16 cellular contexts compared by ENCODE assay signal in the genomic region with DNA sequence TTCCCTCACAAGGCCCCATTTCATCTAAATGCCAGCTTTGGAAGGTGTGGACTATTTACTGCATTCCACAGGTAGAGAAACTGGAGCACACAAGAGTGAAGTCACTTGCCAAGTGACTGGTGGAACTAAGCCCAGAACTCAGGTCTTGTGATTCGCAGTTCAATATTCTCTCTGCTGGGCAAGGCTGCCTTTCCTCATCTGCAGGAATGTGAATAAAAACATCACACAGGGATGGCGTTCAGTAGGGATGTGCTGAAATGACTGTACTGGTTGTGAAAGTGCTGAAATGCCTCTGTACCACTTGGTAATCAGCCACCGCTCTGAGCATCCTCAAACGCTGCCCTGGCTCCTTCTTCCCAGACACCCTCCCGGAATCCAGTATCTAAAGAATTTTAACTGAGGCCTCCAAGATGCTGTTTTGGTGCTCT.
A peak's percentile ranks its signal among the peaks of the same experiment; 100 is the strongest.
DNase-seq lines count a peak whose midpoint lies in the region; ATAC-seq and TF ChIP-seq lines count a peak whose summit lies in the region.
"Had no signal": no experiment of that assay in that cellular context is flagged by ENCODE, and none has a peak within 500 bp of the region (broad histone marks: within the 10 kb centered on the region; RNA-seq: fewer than 3 reads in every experiment).

No MANE protein-coding gene starts in this region.

- no peak overlapping the region for H3K27ac ChIP-seq in RWPE2 (ENCODE audit: poor library complexity, severe bottlenecking)
- peak overlapping the region; percentile 54 for H3K27ac ChIP-seq in osteoblast (ENCODE audit: low read depth, low read length)
- H3K27ac ChIP-seq: spleen, uterus had no signal

- peak overlapping the region; percentile 39 for H3K4me2 ChIP-seq in osteoblast (ENCODE audit: insufficient read depth, low read length)

- ATAC-seq in RWPE2 (ENCODE audit: low read depth), result peak; percentile 45; the same call in 2 of the 3 replicates
- ATAC-seq in HG02981 (IDR thresholded peaks at IDR 0.05; ENCODE audit: unreplicated experiment), result no peak
- ATAC-seq: activated naive CD4-positive, alpha-beta T cell treated with anti-CD3 and anti-CD28 coated beads, Interleukin-2, amount 50 U/mL, for 72 hours; effector memory CD8-positive, alpha-beta T cell; naive thymus-derived CD8-positive, alpha-beta T cell; T-helper 17 cell had no signal

- H3K4me1 ChIP-seq in RWPE2 (ENCODE audit: insufficient read depth, poor library complexity, severe bottlenecking) (no peaks in the 10 kb centered on the region), osteoblast (ENCODE audit: insufficient read depth, low read length) (peaks cover 28% of the 10 kb centered on the region)
- H3K4me1 ChIP-seq: uterus had no signal

- no peaks in the 10 kb centered on the region for H3K79me2 ChIP-seq in osteoblast (ENCODE audit: insufficient read depth, low read length)

- TF ChIP-seq CTCF in BJ (IDR thresholded peaks at IDR 0.05; ENCODE audit: insufficient read depth, low read depth, low read length) (no peak), RWPE2 (IDR thresholded peaks at IDR 0.05; ENCODE audit: poor library complexity, severe bottlenecking) (no peak), osteoblast (IDR thresholded peaks at IDR 0.05; ENCODE audit: extremely low read depth, low read depth, low read length) (no peak)

- H3K36me3 ChIP-seq in BJ (ENCODE audit: control insufficient read depth, insufficient read depth, low read length), result no peaks in the 10 kb centered on the region
- H3K36me3 ChIP-seq in RWPE2 (ENCODE audit: low read depth), result no peaks in the 10 kb centered on the region
- no peaks in the 10 kb centered on the region for H3K36me3 ChIP-seq in osteoblast (ENCODE audit: insufficient read depth, low read length)
- H3K36me3 ChIP-seq: spleen, uterus had no signal

- H3K9me3 ChIP-seq in RWPE2 (ENCODE audit: severe bottlenecking) (no peaks in the 10 kb centered on the region), osteoblast (ENCODE audit: low read depth, low read length) (no peaks in the 10 kb centered on the region)
- H3K9me3 ChIP-seq: spleen, uterus had no signal

- H3K27me3 ChIP-seq in BJ (ENCODE audit: control insufficient read depth, insufficient read depth, low read length) (no peaks in the 10 kb centered on the region), RWPE2 (ENCODE audit: insufficient read depth, poor library complexity, severe bottlenecking) (no peaks in the 10 kb centered on the region), osteoblast (ENCODE audit: insufficient read depth, low read length) (no peaks in the 10 kb centered on the region)
- H3K27me3 ChIP-seq: spleen, uterus had no signal

- DNase-seq in BJ (ENCODE audit: low read depth) (peak; percentile 69), RWPE2 (ENCODE audit: low spot score) (no peak), fibroblast of gingiva (ENCODE audit: low read depth) (peak; percentile 96), osteoblast (ENCODE audit: insufficient read length, low spot score, missing footprints) (peak; percentile 94), 8988T (no peak), nucleus accumbens (lab: John Stamatoyannopoulos, UW) (no peak), NCI-H1436 treated with DMSO at 0.1 percent for 48 hours (lab: John Stamatoyannopoulos, UW) (no peak)
- DNase-seq: activated CD4-positive, alpha-beta T cell treated with anti-CD3 and anti-CD28 coated beads, Interleukin-2, amount 50 U/mL, for 48 hours; effector memory CD8-positive, alpha-beta T cell; naive thymus-derived CD8-positive, alpha-beta T cell; NCI-H2029 treated with DMSO at 0.1 percent for 48 hours; spleen; T-helper 17 cell; uterus had no signal

- CTCF ChIA-PET in BJ (lab: Yijun Ruan, JAX), result interaction anchor here (1.6 kb wide), 1 partner anchor 194 kb away, joined by 3 read pairs; no protein-coding TSS in a partner anchor

- H3K4me3 ChIP-seq in BJ (ENCODE audit: low read depth, low read length) (no peak overlapping the region), RWPE2 (ENCODE audit: severe bottlenecking) (no peak overlapping the region), osteoblast (ENCODE audit: insufficient read depth, low read length) (no peak overlapping the region)
- H3K4me3 ChIP-seq: spleen, uterus had no signal

- no peaks in the 10 kb centered on the region for H4K20me1 ChIP-seq in osteoblast (ENCODE audit: insufficient read depth, low read length)

- H2AFZ ChIP-seq in osteoblast (ENCODE audit: low read length), result no peak overlapping the region

- POLR2A ChIA-PET in BJ (lab: Charles Lee), result no interaction called here

Comparison
In these comparisons a context has a peak if more than half of its experiments do, and no peak if none do; other contexts are left out.
1. DNase-seq: peak in BJ (single experiment), fibroblast of gingiva (single experiment) and osteoblast (single experiment); none in RWPE2 (single experiment), 8988T (single experiment), nucleus accumbens (0 of 56) and NCI-H1436 treated with DMSO at 0.1 percent for 48 hours (single experiment).